In genomic region chr7:135169936-135170222, GRCh38 we compare ENCODE assay signal across 8 cellular contexts. TPM values are rescaled to one million over a fixed set of nuclear protein-coding genes. Genes with fewer than 3 reads are reported as not detected.
A peak's percentile ranks its signal among the peaks of the same experiment; 100 is the strongest.
DNase-seq lines count a peak whose midpoint lies in the region; ATAC-seq, FAIRE-seq and TF ChIP-seq lines count a peak whose summit lies in the region.

No MANE protein-coding gene starts in this region.

- H3K27ac ChIP-seq in DND-41 (ENCODE audit: low read length) (peak overlapping the region; percentile 98), transverse colon (peak overlapping the region; percentile 92 to 97 (median 96))

- H3K4me1 Mint-ChIP-seq in activated naive CD8-positive, alpha-beta T cell treated with anti-CD3 and anti-CD28 coated beads, Interleukin-2, amount 10 ng/mL, durations not matched to agents 7 days and 5 days, result peaks cover 31% of the 10 kb centered on the region

- H3K9ac ChIP-seq in DND-41 (ENCODE audit: low read depth, low read length), result peak overlapping the region; percentile 100

- peaks cover 34% of the 10 kb centered on the region for H3K79me2 ChIP-seq in DND-41 (ENCODE audit: insufficient read depth, low read length)

- peak overlapping the region; percentile 82 to 91 for H3K4me3 ChIP-seq in DND-41 (ENCODE audit: low read depth in 1 of 2, low read length in 2 of 2)
- H3K4me3 ChIP-seq in transverse colon, result peak overlapping the region; percentile 60 to 83 (median 69)

- peaks cover 23% of the 10 kb centered on the region for H3K36me3 Mint-ChIP-seq in activated naive CD8-positive, alpha-beta T cell treated with anti-CD3 and anti-CD28 coated beads, Interleukin-2, amount 10 ng/mL, durations not matched to agents 7 days and 5 days

- no peak for FAIRE-seq in urothelium cell line (lab: Jason Lieb, UNC)

- H3K4me2 ChIP-seq in DND-41 (ENCODE audit: insufficient read depth, low read length), result peak overlapping the region; percentile 95

- no peaks in the 10 kb centered on the region for H3K27me3 Mint-ChIP-seq in activated naive CD8-positive, alpha-beta T cell treated with anti-CD3 and anti-CD28 coated beads, Interleukin-2, amount 10 ng/mL, durations not matched to agents 7 days and 5 days

- in situ Hi-C loops in transverse colon (cut with MboI; ENCODE audit: low pct_ligation_motif_present in 1 of 4, low pct_unique_long_range_greater_than_20kb in 1 of 4, low sequenced_read_pairs in 3 of 4), result loop anchor here in 3 of 4 donors (10.0 to 25.0 kb wide), 3 partner anchors 175 to 508 kb away; no protein-coding TSS in a partner anchor

- intact Hi-C loops in transverse colon (cut with DNase I; ENCODE audit: low total_unique reads), result loop anchor here (2.0 to 10.0 kb wide), 2 partner anchors 181 to 485 kb away; no protein-coding TSS in a partner anchor

- no peaks in the 10 kb centered on the region for H3K9me3 ChIP-seq in DND-41 (ENCODE audit: insufficient read depth, low read length, severe bottlenecking)
- no peaks in the 10 kb centered on the region for H3K9me3 ChIP-seq in transverse colon

- TF ChIP-seq EP300 in transverse colon (IDR thresholded peaks at IDR 0.05; ENCODE audit: low read depth), result no peak

- peak overlapping the region; percentile 96 for H2AFZ ChIP-seq in DND-41 (ENCODE audit: low read depth, low read length)

- no peaks in the 10 kb centered on the region for H3K9me3 Mint-ChIP-seq in activated naive CD8-positive, alpha-beta T cell treated with anti-CD3 and anti-CD28 coated beads, Interleukin-2, amount 10 ng/mL, durations not matched to agents 7 days and 5 days

- no peaks in the 10 kb centered on the region for H3K27me3 ChIP-seq in DND-41 (ENCODE audit: insufficient read depth, low read length, poor library complexity)
- no peaks in the 10 kb centered on the region for H3K27me3 ChIP-seq in transverse colon

- H3K27ac Mint-ChIP-seq in activated naive CD8-positive, alpha-beta T cell treated with anti-CD3 and anti-CD28 coated beads, Interleukin-2, amount 10 ng/mL, durations not matched to agents 7 days and 5 days, result peak overlapping the region; percentile 92

- H3K36me3 ChIP-seq in DND-41 (ENCODE audit: insufficient read depth, low read length) (peaks cover 43% of the 10 kb centered on the region), transverse colon (peaks cover 0 to 12% (median 0%) of the 10 kb centered on the region in 4 donors)

- no peak for TF ChIP-seq CTCF in DND-41 (IDR thresholded peaks at IDR 0.05; ENCODE audit: borderline replicate concordance, extremely low read depth, low read length, poor library complexity, severe bottlenecking)
- TF ChIP-seq CTCF in transverse colon (IDR thresholded peaks at IDR 0.05), result no peak

- H4K20me1 ChIP-seq in DND-41 (ENCODE audit: insufficient read depth, low read length), result peaks cover 10% of the 10 kb centered on the region; the same call in 1 of the 2 replicates

- DNase-seq in DND-41 (no peak), left lobe of liver (ENCODE audit: low spot score) (no peak), transverse colon (no peak), UCSD-AML1 (lab: John Stamatoyannopoulos, UW; ENCODE audit: unreplicated experiment) (no peak), urothelium cell line (ENCODE audit: low spot score) (no peak), GM19238 (ENCODE audit: insufficient read length, low spot score) (no peak)
- no peak for DNase-seq in activated naive CD8-positive, alpha-beta T cell treated with anti-CD3 and anti-CD28 coated beads, Interleukin-2, amount 10 ng/mL, durations not matched to agents 7 days and 5 days

- ATAC-seq in DND-41 (ENCODE audit: insufficient read depth, low read depth) (no peak), HG03097 (IDR thresholded peaks at IDR 0.05; ENCODE audit: low FRiP score, unreplicated experiment) (peak; percentile 0), left lobe of liver (peak; percentile 2)
- no peak for ATAC-seq in activated naive CD8-positive, alpha-beta T cell treated with anti-CD3 and anti-CD28 coated beads, Interleukin-2, amount 10 ng/mL, durations not matched to agents 7 days and 5 days (ENCODE audit: low read depth)

- peak overlapping the region; percentile 92 for H3K4me3 Mint-ChIP-seq in activated naive CD8-positive, alpha-beta T cell treated with anti-CD3 and anti-CD28 coated beads, Interleukin-2, amount 10 ng/mL, durations not matched to agents 7 days and 5 days

- POLR2A ChIA-PET in activated naive CD8-positive, alpha-beta T cell treated with anti-CD3 and anti-CD28 coated beads, Interleukin-2, amount 10 ng/mL, durations not matched to agents 7 days and 5 days (lab: Charles Lee), result interaction anchor here (0.7 to 4.2 kb wide), 6 partner anchors 22 to 524 kb away, joined by 3 to 49 read pairs (median 14); partner anchors contain the start of genes AGBL3, BPGM and TMEM140

- TF ChIP-seq POLR2A in transverse colon (IDR thresholded peaks at IDR 0.05), result no peak

- H3K4me1 ChIP-seq in DND-41 (ENCODE audit: insufficient read depth, low read length) (peaks cover 34% of the 10 kb centered on the region), transverse colon (peaks cover 13 to 36% (median 25%) of the 10 kb centered on the region in 4 donors)

- WGBS in transverse colon (ENCODE audit: low coverage in 1 of 2), 2 donors, result 1% methylated on average over 5 of the region's 9 CpGs; no CpG with 5 or more reads in 1 of the 2 donors

RNA-seq across cellular contexts. Expression of gene CYREN, which starts 0.6 kb away (rescaled TPM):
- total RNA-seq in activated naive CD8-positive, alpha-beta T cell treated with anti-CD3 and anti-CD28 coated beads, Interleukin-2, amount 10 ng/mL, durations not matched to agents 7 days and 5 days, result 10 to 100 TPM; 39.6 to 40.8 TPM
- total RNA-seq in left lobe of liver (15.0 TPM), transverse colon (10 to 100 TPM; 30.8 to 88.3 (median 37.8) TPM)

RNA-seq across cellular contexts. Expression of gene TMEM140, which starts 22.0 kb away (rescaled TPM):
- total RNA-seq in activated naive CD8-positive, alpha-beta T cell treated with anti-CD3 and anti-CD28 coated beads, Interleukin-2, amount 10 ng/mL, durations not matched to agents 7 days and 5 days, result 10 to 100 TPM; 29.8 to 31.0 TPM
- total RNA-seq in left lobe of liver, result 32.4 TPM
- 10 to 100 TPM in 3 of 4 donors, 1 to 10 TPM in 1; 4.8 to 36.3 (median 28.9) TPM for total RNA-seq in transverse colon

RNA-seq across cellular contexts. Expression of gene WDR91, which starts 41.4 kb away (rescaled TPM):
- 10 to 100 TPM; 18.7 to 19.1 TPM for total RNA-seq in activated naive CD8-positive, alpha-beta T cell treated with anti-CD3 and anti-CD28 coated beads, Interleukin-2, amount 10 ng/mL, durations not matched to agents 7 days and 5 days
- total RNA-seq in left lobe of liver (9.3 TPM), transverse colon (10 to 100 TPM in 2 of 4 donors, 1 to 10 TPM in 2; 6.7 to 19.9 (median 12.6) TPM)

Comparison
In these comparisons a context has a peak if more than half of its experiments do, and no peak if none do; other contexts are left out.
1. ATAC-seq: peak in HG03097 (single experiment) and left lobe of liver (single experiment); none in DND-41 (single experiment) and activated naive CD8-positive, alpha-beta T cell treated with anti-CD3 and anti-CD28 coated beads, Interleukin-2, amount 10 ng/mL, durations not matched to agents 7 days and 5 days (single experiment).